Comparison of ENCODE assay signal across 23 cellular contexts in the genomic region with DNA sequence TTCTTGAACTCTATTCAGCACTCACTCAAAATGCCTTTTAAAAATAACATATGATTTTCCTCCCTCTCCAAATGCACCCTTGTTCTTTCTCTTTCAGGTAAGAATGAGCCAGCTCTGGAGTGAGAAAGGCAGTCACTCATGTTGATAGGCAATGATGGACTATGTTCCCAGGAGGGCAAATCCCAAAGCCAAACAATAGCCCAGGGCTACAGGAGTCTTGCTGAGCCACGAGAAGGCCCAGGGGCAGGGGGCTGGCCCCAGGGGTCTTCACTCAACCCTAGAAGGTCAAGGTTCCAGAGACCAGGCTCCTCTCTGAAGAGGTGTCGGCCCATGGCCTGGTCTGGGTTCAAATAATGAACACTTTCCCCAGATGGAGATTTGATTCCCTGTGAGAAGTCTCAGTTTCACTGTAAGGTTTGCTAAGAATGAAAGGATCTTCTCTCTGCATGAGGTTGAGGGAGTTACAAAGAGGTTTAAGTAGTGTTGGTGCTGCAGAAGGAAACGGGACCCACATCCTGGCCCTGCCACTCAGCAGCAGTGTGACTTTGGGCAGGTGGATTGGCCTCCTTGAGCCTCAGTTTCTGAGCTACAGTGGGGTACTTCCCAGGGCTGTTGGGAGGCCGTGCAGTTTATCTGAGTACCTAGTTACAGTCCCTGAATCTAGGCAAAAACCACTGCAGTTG. TPM values are rescaled to one million over a fixed set of nuclear protein-coding genes. Genes with fewer than 3 reads are reported as not detected.
DNase-seq lines count a peak whose midpoint lies in the region; ATAC-seq lines count a peak whose summit lies in the region.
"Had no signal": no experiment of that assay in that cellular context is flagged by ENCODE, and none has a peak within 500 bp of the region (broad histone marks: within the 10 kb centered on the region; RNA-seq: fewer than 3 reads in every experiment).

No MANE protein-coding gene starts in this region.

- peaks cover 18% of the 10 kb centered on the region for H3K27me3 Mint-ChIP-seq in activated CD8-positive, alpha-beta memory T cell treated with anti-CD3 and anti-CD28 coated beads, Interleukin-2, amount 10 ng/mL, durations not matched to agents 7 days and 5 days
- peaks cover 3% of the 10 kb centered on the region for H3K27me3 Mint-ChIP-seq in activated naive CD8-positive, alpha-beta T cell treated with anti-CD3 and anti-CD28 coated beads, Interleukin-2, amount 10 ng/mL, durations not matched to agents 7 days and 5 days

- peak overlapping the region; percentile 17 for H3K4me3 Mint-ChIP-seq in activated CD8-positive, alpha-beta memory T cell treated with anti-CD3 and anti-CD28 coated beads, Interleukin-2, amount 10 ng/mL, durations not matched to agents 7 days and 5 days
- peak overlapping the region; percentile 79 for H3K4me3 Mint-ChIP-seq in activated naive CD8-positive, alpha-beta T cell treated with anti-CD3 and anti-CD28 coated beads, Interleukin-2, amount 10 ng/mL, durations not matched to agents 7 days and 5 days
- H3K4me3 Mint-ChIP-seq: activated naive CD4-positive, alpha-beta T cell treated with anti-CD3 and anti-CD28 coated beads, Interleukin-2, amount 50 U/mL, for 24 hours; central memory CD8-positive, alpha-beta T cell; T-helper 1 cell treated with Interleukin-12 subunit alpha and Interleukin-12 subunit beta and Interleukin-4 antibody, amounts not matched to agents 30 μg/mL and 1 μg/mL, for 36 hours had no signal

- H3K36me3 Mint-ChIP-seq in activated CD8-positive, alpha-beta memory T cell treated with anti-CD3 and anti-CD28 coated beads, Interleukin-2, amount 10 ng/mL, durations not matched to agents 7 days and 5 days = no peaks in the 10 kb centered on the region
- peaks cover 4% of the 10 kb centered on the region for H3K36me3 Mint-ChIP-seq in activated naive CD8-positive, alpha-beta T cell treated with anti-CD3 and anti-CD28 coated beads, Interleukin-2, amount 10 ng/mL, durations not matched to agents 7 days and 5 days
- H3K36me3 Mint-ChIP-seq: activated naive CD4-positive, alpha-beta T cell treated with anti-CD3 and anti-CD28 coated beads, Interleukin-2, amount 50 U/mL, for 24 hours had no signal

- H3K27ac Mint-ChIP-seq in activated CD8-positive, alpha-beta memory T cell treated with anti-CD3 and anti-CD28 coated beads, Interleukin-2, amount 10 ng/mL, durations not matched to agents 7 days and 5 days = peak overlapping the region; percentile 61
- peak overlapping the region; percentile 87 for H3K27ac Mint-ChIP-seq in activated naive CD8-positive, alpha-beta T cell treated with anti-CD3 and anti-CD28 coated beads, Interleukin-2, amount 10 ng/mL, durations not matched to agents 7 days and 5 days
- H3K27ac Mint-ChIP-seq: activated naive CD4-positive, alpha-beta T cell treated with anti-CD3 and anti-CD28 coated beads, Interleukin-2, amount 50 U/mL, for 24 hours had no signal

- H3K4me3 ChIP-seq in Jurkat, Clone E6-1 (ENCODE audit: low read length) = peak overlapping the region; percentile 30
- H3K4me3 ChIP-seq: A549, lung, prostate gland, upper lobe of left lung had no signal

- DNase-seq in activated CD8-positive, alpha-beta memory T cell treated with anti-CD3 and anti-CD28 coated beads, Interleukin-2, amount 10 ng/mL, durations not matched to agents 7 days and 5 days = peak; percentile 74
- no peak for DNase-seq in activated CD8-positive, alpha-beta memory T cell treated with anti-CD3 and anti-CD28 coated beads, Interleukin-2, amount 50 U/mL, for 48 hours
- DNase-seq in Jurkat, Clone E6-1 (ENCODE audit: low read depth, low spot score) = peak; percentile 88
- peak; percentile 46 for DNase-seq in activated naive CD8-positive, alpha-beta T cell treated with anti-CD3 and anti-CD28 coated beads, Interleukin-2, amount 10 ng/mL, durations not matched to agents 7 days and 5 days
- peak; percentile 31 for DNase-seq in stimulated activated CD8-positive, alpha-beta memory T cell treated with anti-CD3 and anti-CD28 coated beads, Interleukin-4, amount 100 ng/mL, for 48 hours
- DNase-seq: activated T-cell treated with anti-CD3 and anti-CD28 coated beads, Interleukin-2, amount 50 U/mL, for 1 hour; dermis blood vessel endothelial cell; GDM1; GOT3; islet precursor cell; MV-4-11; NCI-H1694; NCI-H526; upper lobe of left lung had no signal

- POLR2A ChIA-PET in activated naive CD8-positive, alpha-beta T cell treated with anti-CD3 and anti-CD28 coated beads, Interleukin-2, amount 10 ng/mL, durations not matched to agents 7 days and 5 days (lab: Charles Lee) = interaction anchor here (0.6 to 1.7 kb wide), 3 partner anchors 106 to 260 kb away, joined by 3 to 4 read pairs (median 3); no protein-coding TSS in a partner anchor

- CTCF ChIA-PET in activated CD8-positive, alpha-beta memory T cell treated with anti-CD3 and anti-CD28 coated beads, Interleukin-2, amount 10 ng/mL, durations not matched to agents 7 days and 5 days (lab: Charles Lee) = interaction anchor here (0.6 kb wide), 1 partner anchor 637 kb away, joined by 5 read pairs; no protein-coding TSS in a partner anchor

- peaks cover 31% of the 10 kb centered on the region for H3K4me1 Mint-ChIP-seq in activated CD8-positive, alpha-beta memory T cell treated with anti-CD3 and anti-CD28 coated beads, Interleukin-2, amount 10 ng/mL, durations not matched to agents 7 days and 5 days
- H3K4me1 Mint-ChIP-seq in activated naive CD8-positive, alpha-beta T cell treated with anti-CD3 and anti-CD28 coated beads, Interleukin-2, amount 10 ng/mL, durations not matched to agents 7 days and 5 days = peaks cover 26% of the 10 kb centered on the region
- H3K4me1 Mint-ChIP-seq: central memory CD8-positive, alpha-beta T cell had no signal

- H3K9me3 Mint-ChIP-seq in activated CD8-positive, alpha-beta memory T cell treated with anti-CD3 and anti-CD28 coated beads, Interleukin-2, amount 10 ng/mL, durations not matched to agents 7 days and 5 days (ENCODE audit: low read depth) = peaks cover under 1% of the 10 kb centered on the region
- H3K9me3 Mint-ChIP-seq in activated naive CD8-positive, alpha-beta T cell treated with anti-CD3 and anti-CD28 coated beads, Interleukin-2, amount 10 ng/mL, durations not matched to agents 7 days and 5 days = peaks cover 1% of the 10 kb centered on the region
- H3K9me3 Mint-ChIP-seq: activated naive CD4-positive, alpha-beta T cell treated with anti-CD3 and anti-CD28 coated beads, Interleukin-2, amount 50 U/mL, for 24 hours; central memory CD8-positive, alpha-beta T cell had no signal

- ATAC-seq in activated CD8-positive, alpha-beta memory T cell treated with anti-CD3 and anti-CD28 coated beads, Interleukin-2, amount 10 ng/mL, durations not matched to agents 7 days and 5 days = peak; percentile 90
- ATAC-seq in activated naive CD8-positive, alpha-beta T cell treated with anti-CD3 and anti-CD28 coated beads, Interleukin-2, amount 10 ng/mL, durations not matched to agents 7 days and 5 days (ENCODE audit: low read depth) = peak; percentile 98
- ATAC-seq in HG03039 (IDR thresholded peaks at IDR 0.05; ENCODE audit: unreplicated experiment) (no peak), GM21737 (IDR thresholded peaks at IDR 0.05; ENCODE audit: unreplicated experiment) (no peak), HG03095 (IDR thresholded peaks at IDR 0.05; ENCODE audit: unreplicated experiment) (no peak)
- ATAC-seq: A549 had no signal

RNA-seq across cellular contexts. Expression of a gene that starts 49.0 kb away (rescaled TPM):
- under 1 TPM; 0.09 to 0.45 TPM for total RNA-seq in activated CD8-positive, alpha-beta memory T cell treated with anti-CD3 and anti-CD28 coated beads, Interleukin-2, amount 10 ng/mL, durations not matched to agents 7 days and 5 days
- 4.6 TPM for polyA plus RNA-seq in Jurkat, Clone E6-1 (2012; ENCODE audit: insufficient read depth, insufficient read length)
- under 1 TPM; 0.22 to 0.45 TPM for total RNA-seq in activated naive CD8-positive, alpha-beta T cell treated with anti-CD3 and anti-CD28 coated beads, Interleukin-2, amount 10 ng/mL, durations not matched to agents 7 days and 5 days

RNA-seq across cellular contexts. Expression of a gene that starts 53.8 kb away (rescaled TPM):
- total RNA-seq in activated CD8-positive, alpha-beta memory T cell treated with anti-CD3 and anti-CD28 coated beads, Interleukin-2, amount 10 ng/mL, durations not matched to agents 7 days and 5 days = 10 to 100 TPM; 29.2 to 37.5 TPM
- polyA plus RNA-seq in Jurkat, Clone E6-1 (2012; ENCODE audit: insufficient read depth, insufficient read length) = 21.1 TPM
- total RNA-seq in activated naive CD8-positive, alpha-beta T cell treated with anti-CD3 and anti-CD28 coated beads, Interleukin-2, amount 10 ng/mL, durations not matched to agents 7 days and 5 days = 10 to 100 TPM; 45.7 to 46.4 TPM

Comparison
In these comparisons a context has a peak if more than half of its experiments do, and no peak if none do; other contexts are left out.
1. ATAC-seq: peak in activated CD8-positive, alpha-beta memory T cell treated with anti-CD3 and anti-CD28 coated beads, Interleukin-2, amount 10 ng/mL, durations not matched to agents 7 days and 5 days (single experiment) and activated naive CD8-positive, alpha-beta T cell treated with anti-CD3 and anti-CD28 coated beads, Interleukin-2, amount 10 ng/mL, durations not matched to agents 7 days and 5 days (single experiment); none in HG03039 (single experiment), GM21737 (single experiment) and HG03095 (single experiment).